ENCODE assay signal across 21 cellular contexts in genomic region chr22:35359380-35360065, GRCh38. TPM values are rescaled to one million over a fixed set of nuclear protein-coding genes. Genes with fewer than 3 reads are reported as not detected.
A peak's percentile ranks its signal among the peaks of the same experiment; 100 is the strongest.
DNase-seq lines count a peak whose midpoint lies in the region; ATAC-seq, FAIRE-seq and TF ChIP-seq lines count a peak whose summit lies in the region.
"Had no signal": no experiment of that assay in that cellular context is flagged by ENCODE, and none has a peak within 500 bp of the region (broad histone marks: within the 10 kb centered on the region; RNA-seq: fewer than 3 reads in every experiment).

No MANE protein-coding gene starts in this region.

- H3K4me1 ChIP-seq in A549 (peaks cover 52% of the 10 kb centered on the region), OCI-LY3 (ENCODE audit: low read length) (peaks cover 87% of the 10 kb centered on the region), keratinocyte (ENCODE audit: control insufficient read depth, extremely low read depth, insufficient read depth, low read length) (peaks cover 9% of the 10 kb centered on the region)

- no peaks in the 10 kb centered on the region for H3K9me1 ChIP-seq in keratinocyte (ENCODE audit: control insufficient read depth, extremely low read depth, insufficient read depth, low read length)

- CTCF ChIA-PET in A549 (lab: Yijun Ruan, JAX): interaction anchor here (0.6 to 2.9 kb wide), 6 partner anchors 9 to 707 kb away, joined by 3 to 11 read pairs (median 3); partner anchors contain the start of gene HMOX1

- no peak for TF ChIP-seq EP300 in A549 (IDR thresholded peaks at IDR 0.05)

- no peak for DNase-seq in A549 (ENCODE audit: low read depth in 1 of 2, low spot score in 1 of 2)
- DNase-seq in keratinocyte (ENCODE audit: low read depth, low spot score): no peak
- DNase-seq in nephron progenitor cell: no peak
- no peak for DNase-seq in HUDEP-2 (lab: John Stamatoyannopoulos, UW; ENCODE audit: unreplicated experiment in 76 of 76)
- no peak for DNase-seq in GM19240 (ENCODE audit: insufficient read length, low spot score)
- DNase-seq: 8988T; CD8-positive, alpha-beta T cell; DMS79 treated with DMSO at 0.1 percent for 48 hours; GDM1; HFFc6; Kasumi-1; NCI-H1105 treated with DMSO at 0.1 percent for 48 hours; NCI-H1930; NCI-H2171; NCI-H774 had no signal

- no peak for TF ChIP-seq POLR2A in A549 (IDR thresholded peaks at IDR 0.05; ENCODE audit: low read length)

- H3K9me3 ChIP-seq in A549 (no peaks in the 10 kb centered on the region), OCI-LY3 (ENCODE audit: insufficient read depth, low read length) (no peaks in the 10 kb centered on the region), keratinocyte (ENCODE audit: control insufficient read depth, low read depth, low read length) (no peaks in the 10 kb centered on the region)
- H3K9me3 ChIP-seq: BLaER1 had no signal

- H3K9ac ChIP-seq in OCI-LY3 (ENCODE audit: low read length) (no peak overlapping the region; the same call in 1 of the 2 replicates), keratinocyte (ENCODE audit: control insufficient read depth, extremely low read depth, insufficient read depth, low read length) (no peak overlapping the region)
- H3K9ac ChIP-seq: BLaER1 had no signal

- H2AFZ ChIP-seq in OCI-LY3 (ENCODE audit: low read depth, low read length) (no peak overlapping the region), keratinocyte (ENCODE audit: control insufficient read depth, low read length) (no peak overlapping the region)

- no peaks in the 10 kb centered on the region for H3K79me2 ChIP-seq in OCI-LY3 (ENCODE audit: low read length)
- no peaks in the 10 kb centered on the region for H3K79me2 ChIP-seq in keratinocyte (ENCODE audit: control insufficient read depth, insufficient read depth, low read length)

- no peak overlapping the region for H3K4me3 ChIP-seq in A549
- H3K4me3 ChIP-seq in OCI-LY3 (ENCODE audit: low read length): no peak overlapping the region
- H3K4me3 ChIP-seq in keratinocyte (ENCODE audit: control insufficient read depth in 2 of 3, extremely low read depth in 1 of 3, insufficient read depth in 2 of 3, low read depth in 1 of 3, low read length in 3 of 3): no peak overlapping the region
- H3K4me3 ChIP-seq: BLaER1 had no signal

- H3K4me2 ChIP-seq in A549 (no peak overlapping the region), OCI-LY3 (ENCODE audit: low read length) (no peak overlapping the region), keratinocyte (ENCODE audit: control insufficient read depth, extremely low read depth, insufficient read depth, low read depth, low read length) (no peak overlapping the region)
- H3K4me2 ChIP-seq: BLaER1 had no signal

- H3K27me3 ChIP-seq in OCI-LY3 (ENCODE audit: low read depth, low read length) (no peaks in the 10 kb centered on the region), keratinocyte (ENCODE audit: control insufficient read depth, extremely low read depth, insufficient read depth, low read length) (no peaks in the 10 kb centered on the region)
- H3K27me3 ChIP-seq: BLaER1 had no signal

- FAIRE-seq in A549 (lab: Jason Lieb, UNC) (no peak), keratinocyte (lab: Jason Lieb, UNC) (peak; percentile 39)
- FAIRE-seq: D721Med, GM12891 had no signal

- no peaks in the 10 kb centered on the region for H3K36me3 Mint-ChIP-seq in nephron progenitor cell (ENCODE audit: low read depth)
- H3K36me3 Mint-ChIP-seq: CD8-positive, alpha-beta T cell had no signal

- peaks cover 13% of the 10 kb centered on the region for H3K27me3 Mint-ChIP-seq in nephron progenitor cell (ENCODE audit: low read depth, poor library complexity)

- TF ChIP-seq CTCF in A549 (IDR thresholded peaks at IDR 0.05) (no peak), OCI-LY3 (IDR thresholded peaks at IDR 0.05; ENCODE audit: low read depth, low read length) (no peak), keratinocyte (optimal IDR thresholded peaks at IDR 0.05 in 1 of 3, IDR thresholded peaks at IDR 0.05 in 1 of 3, conservative IDR thresholded peaks at IDR 0.05 in 1 of 3; ENCODE audit: extremely low read depth in 1 of 3, insufficient read depth in 2 of 3, low read length in 3 of 3) (no peak), nephron progenitor cell (IDR thresholded peaks at IDR 0.05) (no peak)

- WGBS in A549 (ENCODE audit: missing lambda C conversion rate): 81% methylated on average over 9 of the region's 9 CpGs

- POLR2A ChIA-PET in A549 (lab: Yijun Ruan, JAX): no interaction called here

- H3K4me1 Mint-ChIP-seq in nephron progenitor cell: peaks cover 14% of the 10 kb centered on the region

- ATAC-seq in A549 (no peak), HG02981 (IDR thresholded peaks at IDR 0.05; ENCODE audit: unreplicated experiment) (no peak), GM21723 (IDR thresholded peaks at IDR 0.05; ENCODE audit: unreplicated experiment) (no peak)
- ATAC-seq: CD8-positive, alpha-beta T cell had no signal

- peak overlapping the region; percentile 95 for H3K27ac Mint-ChIP-seq in nephron progenitor cell
- H3K27ac Mint-ChIP-seq: CD8-positive, alpha-beta T cell; HFFc6 had no signal

- dilution Hi-C loops in keratinocyte (cut with MboI; ENCODE audit: extremely low pct_ligation_motif_present, low sequenced_read_pairs): no loop called here

- peak overlapping the region; percentile 1 to 69; a peak in 3 of 6 replicates for H3K27ac ChIP-seq in A549
- peak overlapping the region; percentile 21; the same call in 1 of the 2 replicates for H3K27ac ChIP-seq in OCI-LY3 (ENCODE audit: low read length)
- H3K27ac ChIP-seq in keratinocyte (ENCODE audit: control insufficient read depth, insufficient read depth, low read length): no peak overlapping the region
- H3K27ac ChIP-seq: BLaER1 had no signal

- H4K20me1 ChIP-seq in OCI-LY3 (ENCODE audit: insufficient read depth, low read length): no peaks in the 10 kb centered on the region
- H4K20me1 ChIP-seq in keratinocyte (ENCODE audit: control insufficient read depth, extremely low read depth, insufficient read depth, low read length): no peaks in the 10 kb centered on the region
- H4K20me1 ChIP-seq: BLaER1 had no signal

- H3K9me3 Mint-ChIP-seq in nephron progenitor cell: no peaks in the 10 kb centered on the region
- H3K9me3 Mint-ChIP-seq: CD8-positive, alpha-beta T cell had no signal

- no peak overlapping the region for H3K4me3 Mint-ChIP-seq in nephron progenitor cell
- H3K4me3 Mint-ChIP-seq: CD8-positive, alpha-beta T cell; HFFc6 had no signal

- H3K36me3 ChIP-seq in OCI-LY3 (replicated peaks; ENCODE audit: low read depth, low read length): peaks cover 2% of the 10 kb centered on the region
- H3K36me3 ChIP-seq in keratinocyte (ENCODE audit: control insufficient read depth in 2 of 2, extremely low read depth in 1 of 2, insufficient read depth in 2 of 2, low read length in 2 of 2): no peaks in the 10 kb centered on the region
- H3K36me3 ChIP-seq: BLaER1 had no signal

- no peak for TF ChIP-seq RAD21 in A549 (conservative IDR thresholded peaks at IDR 0.05 in 1 of 2, IDR thresholded peaks at IDR 0.05 in 1 of 2)

TF ChIP-seq in A549, 52 proteins besides CTCF, POLR2A, EP300 and RAD21 (continues in another document):
- TF ChIP-seq CHD4 (IDR thresholded peaks at IDR 0.05; ENCODE audit: borderline replicate concordance): no peak

RNA-seq across cellular contexts. Expression of gene HMOX1, which starts 21.4 kb away (rescaled TPM):
- polyA plus RNA-seq in A549 (2011; rRNA removed): 97.7 and 129 TPM in 2 replicates
- 295 and 372 TPM in 2 replicates for polyA plus RNA-seq in A549 (2012; cell fraction: cytosol; rRNA removed)
- 385 and 449 TPM in 2 replicates for polyA plus RNA-seq in A549 (2012; cell fraction: nucleus; rRNA removed)
- polyA plus RNA-seq in A549 (2017; fragmentation: RNase III; extraction: RNeasy Plus Mini Kit Qiagen cat#74134 plus additional on column Dnase treatment): 374 to 506 TPM (median 426 TPM) in 3 replicates
- polyA minus RNA-seq in A549 (2011; rRNA and poly(A)+ RNA removed): 71.2 and 79.3 TPM in 2 replicates
- polyA plus RNA-seq in keratinocyte: 1.5 to 4.5 TPM (median 2.5 TPM) in 3 replicates
- 12.7 TPM for polyA plus RNA-seq in keratinocyte (2011; ENCODE audit: low read depth)
- 2.9 and 3.4 TPM in 2 replicates for polyA plus RNA-seq in keratinocyte (2011; cell fraction: cytosol; rRNA removed)
- 4.1 and 4.6 TPM in 2 replicates for polyA plus RNA-seq in keratinocyte (2011; cell fraction: nucleus; rRNA removed)
- 4.4 and 98.2 TPM in 2 replicates for polyA plus RNA-seq in keratinocyte (2012; ENCODE audit: low replicate concordance)
- polyA minus RNA-seq in keratinocyte: 1.4 to 6.3 TPM (median 1.9 TPM) in 3 replicates
- polyA minus RNA-seq in keratinocyte (2011; cell fraction: cytosol; rRNA and poly(A)+ RNA removed): 2.3 TPM
- polyA minus RNA-seq in keratinocyte (2011; cell fraction: nucleus; rRNA and poly(A)+ RNA removed): 2.9 and 5.5 TPM in 2 replicates

RNA-seq across cellular contexts. Expression of gene MCM5, which starts 40.4 kb away (rescaled TPM):
- polyA plus RNA-seq in A549 (2011; rRNA removed) (44.5 and 50.2 TPM in 2 replicates), A549 (2017; fragmentation: RNase III; extraction: RNeasy Plus Mini Kit Qiagen cat#74134 plus additional on column Dnase treatment) (94.4 to 99.1 TPM (median 98.1 TPM) in 3 replicates), keratinocyte (10.6 to 31.1 TPM (median 24.4 TPM) in 3 replicates)
- 111 and 131 TPM in 2 replicates for polyA plus RNA-seq in A549 (2012; cell fraction: cytosol; rRNA removed)
- polyA plus RNA-seq in A549 (2012; cell fraction: nucleus; rRNA removed): 252 and 280 TPM in 2 replicates
- polyA minus RNA-seq in A549 (2011; rRNA and poly(A)+ RNA removed): 92.2 and 97.7 TPM in 2 replicates
- polyA plus RNA-seq in keratinocyte (2011; ENCODE audit: low read depth): 2.7 TPM
- 6.5 and 9.5 TPM in 2 replicates for polyA plus RNA-seq in keratinocyte (2011; cell fraction: cytosol; rRNA removed)
- 10.3 and 13.1 TPM in 2 replicates for polyA plus RNA-seq in keratinocyte (2011; cell fraction: nucleus; rRNA removed)
- 3.2 and 38.1 TPM in 2 replicates for polyA plus RNA-seq in keratinocyte (2012; ENCODE audit: low replicate concordance)
- 22.6 to 45.8 TPM (median 45.6 TPM) in 3 replicates for polyA minus RNA-seq in keratinocyte
- 17.8 TPM for polyA minus RNA-seq in keratinocyte (2011; cell fraction: cytosol; rRNA and poly(A)+ RNA removed)
- 14.0 and 14.7 TPM in 2 replicates for polyA minus RNA-seq in keratinocyte (2011; cell fraction: nucleus; rRNA and poly(A)+ RNA removed)

RNA-seq across cellular contexts. Expression of gene TOM1, which starts 59.8 kb away (rescaled TPM):
- polyA plus RNA-seq in A549 (2011; rRNA removed) (16.6 and 26.2 TPM in 2 replicates), A549 (2017; fragmentation: RNase III; extraction: RNeasy Plus Mini Kit Qiagen cat#74134 plus additional on column Dnase treatment) (11.4 to 16.4 TPM (median 14.5 TPM) in 3 replicates), keratinocyte (17.4 to 32.5 TPM (median 18.3 TPM) in 3 replicates)
- 15.6 and 17.9 TPM in 2 replicates for polyA plus RNA-seq in A549 (2012; cell fraction: cytosol; rRNA removed)
- polyA plus RNA-seq in A549 (2012; cell fraction: nucleus; rRNA removed): 22.7 and 27.2 TPM in 2 replicates
- 56.9 and 61.5 TPM in 2 replicates for polyA minus RNA-seq in A549 (2011; rRNA and poly(A)+ RNA removed)
- 38.2 TPM for polyA plus RNA-seq in keratinocyte (2011; ENCODE audit: low read depth)
- 22.5 and 30.3 TPM in 2 replicates for polyA plus RNA-seq in keratinocyte (2011; cell fraction: cytosol; rRNA removed)
- polyA plus RNA-seq in keratinocyte (2011; cell fraction: nucleus; rRNA removed): 32.1 and 38.9 TPM in 2 replicates
- polyA plus RNA-seq in keratinocyte (2012; ENCODE audit: low replicate concordance): 11.5 and 46.8 TPM in 2 replicates
- polyA minus RNA-seq in keratinocyte: 33.9 to 70.0 TPM (median 46.7 TPM) in 3 replicates
- polyA minus RNA-seq in keratinocyte (2011; cell fraction: cytosol; rRNA and poly(A)+ RNA removed): 24.4 TPM
- 17.6 and 30.5 TPM in 2 replicates for polyA minus RNA-seq in keratinocyte (2011; cell fraction: nucleus; rRNA and poly(A)+ RNA removed)
